In the genomic region with DNA sequence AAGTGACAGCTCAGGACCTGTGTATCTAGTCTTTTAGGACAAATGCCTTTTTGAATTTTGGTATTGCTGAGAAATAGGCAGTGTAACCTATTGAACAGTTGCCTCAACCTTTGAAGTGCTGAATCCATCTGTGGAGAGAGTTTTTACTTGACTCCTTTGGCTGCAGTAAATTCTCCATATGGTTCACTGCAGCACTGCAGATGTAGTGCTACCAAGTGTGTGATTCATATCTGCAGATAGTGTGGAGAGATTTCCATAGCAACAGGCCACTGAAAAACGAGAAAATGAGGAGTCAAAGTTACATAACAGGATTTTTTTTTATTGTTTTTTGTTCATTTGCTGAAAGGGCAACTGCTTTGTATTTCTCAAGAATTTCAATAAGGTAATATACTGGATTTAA, we compare ENCODE assay signal across 19 cellular contexts.
DNase-seq lines count a peak whose midpoint lies in the region; ATAC-seq and TF ChIP-seq lines count a peak whose summit lies in the region.
"Had no signal": no experiment of that assay in that cellular context is flagged by ENCODE, and none has a peak within 500 bp of the region (broad histone marks: within the 10 kb centered on the region; RNA-seq: fewer than 3 reads in every experiment).

No MANE protein-coding gene starts in this region.

- intact Hi-C loops in dorsolateral prefrontal cortex (cut with DNase I) = no loop called here
- intact Hi-C loops in activated naive CD4-positive, alpha-beta T cell treated with anti-CD3 and anti-CD28 coated beads for 36 hours (cut with micrococcal nuclease) = no loop called here

- peak; percentile 58 for ATAC-seq in GM18511 (IDR thresholded peaks at IDR 0.05; ENCODE audit: unreplicated experiment)

- TF ChIP-seq CTCF in dorsolateral prefrontal cortex (IDR thresholded peaks at IDR 0.05 in 54 of 56, conservative IDR thresholded peaks at IDR 0.05 in 2 of 56; ENCODE audit: low read depth in 1 of 56, partially characterized antibody in 56 of 56) (no peak), GM10248 (IDR thresholded peaks at IDR 0.05; ENCODE audit: control extremely low read depth, extremely low read depth, low read depth, missing control alignments) (no peak)

- no peak overlapping the region for H3K4me3 ChIP-seq in dorsolateral prefrontal cortex
- H3K4me3 ChIP-seq: suprapubic skin had no signal

- H3K9me3 Mint-ChIP-seq in activated naive CD4-positive, alpha-beta T cell treated with anti-CD3 and anti-CD28 coated beads for 36 hours = no peaks in the 10 kb centered on the region
- H3K9me3 Mint-ChIP-seq: activated CD4-positive, alpha-beta memory T cell treated with anti-CD3 and anti-CD28 coated beads, Interleukin-2, amount 10 ng/mL, durations not matched to agents 7 days and 5 days had no signal

- POLR2A ChIA-PET in GM10248 (lab: Yijun Ruan, JAX) = no interaction called here

- H3K4me1 Mint-ChIP-seq in activated naive CD4-positive, alpha-beta T cell treated with anti-CD3 and anti-CD28 coated beads for 36 hours (ENCODE audit: low read depth) = no peaks in the 10 kb centered on the region
- H3K4me1 Mint-ChIP-seq: activated CD4-positive, alpha-beta memory T cell treated with anti-CD3 and anti-CD28 coated beads, Interleukin-2, amount 10 ng/mL, durations not matched to agents 7 days and 5 days; CD14-positive monocyte; IgD-negative memory B cell had no signal

- H3K27me3 ChIP-seq in dorsolateral prefrontal cortex = no peaks in the 10 kb centered on the region
- H3K27me3 ChIP-seq: suprapubic skin had no signal

- CTCF ChIA-PET in activated naive CD4-positive, alpha-beta T cell treated with anti-CD3 and anti-CD28 coated beads for 36 hours (lab: Charles Lee) = no interaction called here
- CTCF ChIA-PET in GM10248 (lab: Yijun Ruan, JAX) = no interaction called here

- no peaks in the 10 kb centered on the region for H3K36me3 Mint-ChIP-seq in activated naive CD4-positive, alpha-beta T cell treated with anti-CD3 and anti-CD28 coated beads for 36 hours (ENCODE audit: low read depth)
- H3K36me3 Mint-ChIP-seq: CD14-positive monocyte, IgD-negative memory B cell had no signal

- DNase-seq in AG08395 (ENCODE audit: low spot score) (peak; percentile 25), NCI-H2171 (lab: John Stamatoyannopoulos, UW) (peak; percentile 9), dorsolateral prefrontal cortex (peak in 1 of 10 donors; percentile 61), T1000 (lab: John Stamatoyannopoulos, UW) (no peak), SKM-1 (lab: John Stamatoyannopoulos, UW; ENCODE audit: unreplicated experiment) (no peak), GM10248 (ENCODE audit: extremely low spot score) (no peak)
- DNase-seq in activated naive CD4-positive, alpha-beta T cell treated with anti-CD3 and anti-CD28 coated beads for 36 hours = no peak
- DNase-seq: activated CD4-positive, alpha-beta memory T cell treated with anti-CD3 and anti-CD28 coated beads, Interleukin-2, amount 10 ng/mL, durations not matched to agents 7 days and 5 days; DMS 273 treated with DMSO at 0.1 percent for 48 hours; MM.1S; NCI-H446 treated with DMSO at 0.1 percent for 48 hours; retina; Right ventricle myocardium superior; T-helper 1 cell had no signal

- peak overlapping the region in 48 of 59 donors; percentile 8 to 84 (median 64) for H3K27ac ChIP-seq in dorsolateral prefrontal cortex
- H3K27ac ChIP-seq: HL-60, suprapubic skin had no signal

- H3K27ac Mint-ChIP-seq in activated naive CD4-positive, alpha-beta T cell treated with anti-CD3 and anti-CD28 coated beads for 36 hours = no peak overlapping the region
- H3K27ac Mint-ChIP-seq: activated CD4-positive, alpha-beta memory T cell treated with anti-CD3 and anti-CD28 coated beads, Interleukin-2, amount 10 ng/mL, durations not matched to agents 7 days and 5 days; CD14-positive monocyte; IgD-negative memory B cell had no signal

- no peak overlapping the region for H3K4me3 Mint-ChIP-seq in activated naive CD4-positive, alpha-beta T cell treated with anti-CD3 and anti-CD28 coated beads for 36 hours
- H3K4me3 Mint-ChIP-seq: activated CD4-positive, alpha-beta memory T cell treated with anti-CD3 and anti-CD28 coated beads, Interleukin-2, amount 10 ng/mL, durations not matched to agents 7 days and 5 days; CD14-positive monocyte; IgD-negative memory B cell had no signal

- H3K27me3 Mint-ChIP-seq in activated naive CD4-positive, alpha-beta T cell treated with anti-CD3 and anti-CD28 coated beads for 36 hours (ENCODE audit: low read depth) = no peaks in the 10 kb centered on the region
- H3K27me3 Mint-ChIP-seq: activated CD4-positive, alpha-beta memory T cell treated with anti-CD3 and anti-CD28 coated beads, Interleukin-2, amount 10 ng/mL, durations not matched to agents 7 days and 5 days; IgD-negative memory B cell had no signal

Comparison
In these comparisons a context has a peak if more than half of its experiments do, and no peak if none do; other contexts are left out.
1. DNase-seq: peak in AG08395 (single experiment) and NCI-H2171 (single experiment); none in T1000 (single experiment), SKM-1 (single experiment), activated naive CD4-positive, alpha-beta T cell treated with anti-CD3 and anti-CD28 coated beads for 36 hours (single experiment) and GM10248 (single experiment).